ENCODE assay signal across 29 cellular contexts in the genomic region with DNA sequence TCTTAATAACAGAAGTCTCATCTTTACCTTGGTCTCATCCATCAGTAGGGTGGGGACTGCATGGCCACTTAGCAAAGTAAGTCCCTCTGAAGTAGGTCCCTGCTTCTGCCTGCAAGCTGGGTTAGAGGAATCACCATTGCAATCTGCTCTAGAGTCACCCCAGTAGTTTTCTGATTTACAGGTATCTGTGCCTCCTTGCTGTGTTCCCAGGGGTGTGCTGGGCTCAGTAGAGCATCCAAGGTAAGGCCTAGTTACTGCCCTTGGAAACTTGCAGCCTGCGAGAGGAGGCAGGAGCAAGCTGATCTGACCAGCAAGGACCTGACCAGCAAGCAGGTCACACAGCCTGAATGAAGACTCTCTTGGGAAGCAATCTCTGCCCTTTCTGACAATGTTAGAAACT.
"Had no signal": no experiment of that assay in that cellular context is flagged by ENCODE, and none has a peak within 500 bp of the region (broad histone marks: within the 10 kb centered on the region; RNA-seq: fewer than 3 reads in every experiment).

No MANE protein-coding gene starts in this region.

- H3K4me3 ChIP-seq: neural progenitor cell, ovary, psoas muscle, right lobe of liver, sigmoid colon, suprapubic skin, testis, tibial artery, transverse colon, upper lobe of right lung, uterus had no signal

- H3K27me3 ChIP-seq: neural progenitor cell, ovary, right lobe of liver, sigmoid colon, suprapubic skin, testis, tibial artery, transverse colon, upper lobe of right lung, uterus had no signal

- H3K9me3 ChIP-seq: ovary, psoas muscle, right lobe of liver, sigmoid colon, suprapubic skin, testis, tibial artery, transverse colon, upper lobe of right lung, uterus had no signal

- ATAC-seq: natural killer cell; psoas muscle; right cardiac atrium; right lobe of liver; stimulated activated effector memory CD8-positive, alpha-beta T cell treated with anti-CD3 and anti-CD28 coated beads, Interleukin-12 subunit alpha, Interleukin-12 subunit beta, amount 100 ng/mL, for 72 hours; stimulated activated naive CD8-positive, alpha-beta T cell treated with anti-CD3 and anti-CD28 coated beads, Interleukin-15, amount 100 ng/mL, for 72 hours; stimulated activated naive CD8-positive, alpha-beta T cell treated with anti-CD3 and anti-CD28 coated beads, Interleukin-15, Interleukin-2, amounts not matched to agents 100 U/mL and 50 U/mL, for 24 hours; upper lobe of right lung had no signal

- H3K36me3 ChIP-seq: neural progenitor cell, ovary, right lobe of liver, sigmoid colon, suprapubic skin, tibial artery, transverse colon, upper lobe of right lung, uterus had no signal

- H3K27ac Mint-ChIP-seq: natural killer cell; nephron; neural progenitor cell; progenitor cell of endocrine pancreas; stimulated activated effector memory CD8-positive, alpha-beta T cell treated with anti-CD3 and anti-CD28 coated beads, Interleukin-12 subunit alpha, Interleukin-12 subunit beta, amount 100 ng/mL, for 72 hours; type B pancreatic cell had no signal

- H3K4me1 ChIP-seq: neural progenitor cell, parathyroid adenoma, psoas muscle, right lobe of liver, suprapubic skin, testis, upper lobe of right lung, uterus had no signal

- H3K36me3 Mint-ChIP-seq: natural killer cell; neural progenitor cell; stimulated activated effector memory CD8-positive, alpha-beta T cell treated with anti-CD3 and anti-CD28 coated beads, Interleukin-12 subunit alpha, Interleukin-12 subunit beta, amount 100 ng/mL, for 72 hours; type B pancreatic cell had no signal

- H3K4me3 Mint-ChIP-seq: natural killer cell; nephron; neural progenitor cell; stimulated activated effector memory CD8-positive, alpha-beta T cell treated with anti-CD3 and anti-CD28 coated beads, Interleukin-12 subunit alpha, Interleukin-12 subunit beta, amount 100 ng/mL, for 72 hours; stimulated activated naive CD8-positive, alpha-beta T cell treated with anti-CD3 and anti-CD28 coated beads, Interleukin-15, amount 100 ng/mL, for 72 hours; type B pancreatic cell had no signal

- H3K27ac ChIP-seq: neural progenitor cell, ovary, parathyroid adenoma, psoas muscle, right lobe of liver, sigmoid colon, suprapubic skin, testis, tibial artery, transverse colon, upper lobe of right lung, uterus had no signal

- DNase-seq: natural killer cell; occipital lobe; ovary; posterior cingulate gyrus; psoas muscle; right cardiac atrium; right lobe of liver; sigmoid colon; small intestine; stimulated activated CD4-positive, alpha-beta T cell treated with anti-CD3 and anti-CD28 coated beads, Interleukin-15, amount 100 ng/mL, for 24 hours; stimulated activated CD4-positive, alpha-beta T cell treated with anti-CD3 and anti-CD28 coated beads, Interleukin-2, amount 100 ng/mL, for 24 hours; stimulated activated CD4-positive, alpha-beta T cell treated with anti-CD3 and anti-CD28 coated beads, Interleukin-2, amount 100 ng/mL, for 48 hours; stimulated activated CD4-positive, alpha-beta T cell treated with anti-CD3 and anti-CD28 coated beads, Interleukin-4, amount 100 ng/mL, for 24 hours; stimulated activated naive CD4-positive, alpha-beta T cell; stimulated activated naive CD8-positive, alpha-beta T cell treated with anti-CD3 and anti-CD28 coated beads, Interleukin-15, amount 100 ng/mL, for 72 hours; stimulated activated naive CD8-positive, alpha-beta T cell treated with anti-CD3 and anti-CD28 coated beads, Interleukin-15, Interleukin-2, amounts not matched to agents 100 U/mL and 50 U/mL, for 24 hours; substantia nigra; testis; tibial artery; transverse colon; upper lobe of right lung; uterus had no signal

- H3K4me1 Mint-ChIP-seq: natural killer cell; neural progenitor cell; stimulated activated effector memory CD8-positive, alpha-beta T cell treated with anti-CD3 and anti-CD28 coated beads, Interleukin-12 subunit alpha, Interleukin-12 subunit beta, amount 100 ng/mL, for 72 hours; stimulated activated naive CD8-positive, alpha-beta T cell treated with anti-CD3 and anti-CD28 coated beads, Interleukin-15, amount 100 ng/mL, for 72 hours had no signal

- H3K27me3 Mint-ChIP-seq: stimulated activated naive CD8-positive, alpha-beta T cell treated with anti-CD3 and anti-CD28 coated beads, Interleukin-15, amount 100 ng/mL, for 72 hours had no signal

- H3K9me3 Mint-ChIP-seq: natural killer cell; nephron; neural progenitor cell; stimulated activated effector memory CD8-positive, alpha-beta T cell treated with anti-CD3 and anti-CD28 coated beads, Interleukin-12 subunit alpha, Interleukin-12 subunit beta, amount 100 ng/mL, for 72 hours; type B pancreatic cell had no signal
